Comparison of ENCODE assay signal across 8 cellular contexts in genomic region chr4:145097821-145098674, GRCh38. TPM values are rescaled to one million over a fixed set of nuclear protein-coding genes. Genes with fewer than 3 reads are reported as not detected.
DNase-seq lines count a peak whose midpoint lies in the region; ATAC-seq and TF ChIP-seq lines count a peak whose summit lies in the region.

Gene ABCE1 (plus strand): TSS chr4:145098311. CDS start chr4:145104413, 6,102 bp downstream.
Gene ANAPC10 (minus strand): TSS chr4:145098196. CDS start chr4:145096099, 2,097 bp downstream.

- no peaks in the 10 kb centered on the region for H3K9me3 ChIP-seq in naive thymus-derived CD4-positive, alpha-beta T cell (ENCODE audit: control insufficient read depth in 2 of 3, low read length in 3 of 3)

- peaks cover 20 to 26% (median 25%) of the 10 kb centered on the region in 5 donors for H3K36me3 Mint-ChIP-seq in naive thymus-derived CD4-positive, alpha-beta T cell
- H3K36me3 Mint-ChIP-seq in stimulated activated naive B cell treated with anti-CD40 and anti-IgM and Interleukin-4, amounts not matched to agents 10 μg/mL and 1 μg/mL and 100 μg/mL, for 72 hours: peaks cover 24 to 27% of the 10 kb centered on the region in 2 donors

- peaks cover 0 to 7% (median 4%) of the 10 kb centered on the region in 3 experiments for H3K36me3 ChIP-seq in naive thymus-derived CD4-positive, alpha-beta T cell (ENCODE audit: control insufficient read depth in 2 of 3, insufficient read depth in 3 of 3, low read length in 3 of 3)

- DNase-seq in Daoy (ENCODE audit: low read depth): peak; percentile 95
- peak; percentile 55 for DNase-seq in GOT3 (lab: John Stamatoyannopoulos, UW)
- peak; percentile 98 for DNase-seq in RPMI8226
- DNase-seq in activated T-helper 1 cell treated with anti-CD3 and anti-CD28 coated beads, Interleukin-2, amount 50 U/mL, for 16 hours (ENCODE audit: low read depth in 1 of 2, low spot score in 1 of 2): peak; percentile 90 to 92
- DNase-seq in fibroblast of gingiva (ENCODE audit: low read depth): peak; percentile 98
- DNase-seq in naive thymus-derived CD4-positive, alpha-beta T cell: peak; percentile 88 to 98 (median 94)
- peak; percentile 95 for DNase-seq in stimulated activated naive B cell treated with anti-CD40 and anti-IgM and Interleukin-4, amounts not matched to agents 10 μg/mL and 1 μg/mL and 100 μg/mL, for 72 hours

- intact Hi-C loops in naive thymus-derived CD4-positive, alpha-beta T cell (cut with micrococcal nuclease): loop anchor here (1.0 to 10.0 kb wide), 16 partner anchors 8 to 1914 kb away; partner anchors contain the start of genes MMAA (in 2 of the 2), OTUD4 (in 2 of the 2), USP38 (in 2 of the 2) and ZNF827 (in 2 of the 2)

- H3K4me3 ChIP-seq in naive thymus-derived CD4-positive, alpha-beta T cell (ENCODE audit: low read length): peak within 1 kb of the TSS; percentile 94

- peak within 1 kb of the TSS; percentile 95 to 99 (median 98) for H3K27ac Mint-ChIP-seq in naive thymus-derived CD4-positive, alpha-beta T cell
- peak within 1 kb of the TSS; percentile 100 for H3K27ac Mint-ChIP-seq in stimulated activated naive B cell treated with anti-CD40 and anti-IgM and Interleukin-4, amounts not matched to agents 10 μg/mL and 1 μg/mL and 100 μg/mL, for 72 hours

- TF ChIP-seq CTCF in LNCAP (IDR thresholded peaks at IDR 0.05): peak; percentile 44; the same call in 1 of the 2 replicates

- CTCF ChIA-PET in naive thymus-derived CD4-positive, alpha-beta T cell (lab: Charles Lee): interaction anchor here (0.6 to 1.3 kb wide), 5 partner anchors 24 to 518 kb away, joined by 3 read pairs; no protein-coding TSS in a partner anchor

- POLR2A ChIA-PET in naive thymus-derived CD4-positive, alpha-beta T cell (lab: Charles Lee): interaction anchor here (0.6 to 2.6 kb wide), 13 partner anchors 9 to 1595 kb away, joined by 3 to 25 read pairs (median 4); partner anchors contain the start of genes MMAA and OTUD4

- ATAC-seq in naive thymus-derived CD4-positive, alpha-beta T cell: peak; percentile 96
- peak; percentile 87 to 93 for ATAC-seq in stimulated activated naive B cell treated with anti-CD40 and anti-IgM and Interleukin-4, amounts not matched to agents 10 μg/mL and 1 μg/mL and 100 μg/mL, for 72 hours (replicated peaks)

- H3K4me3 Mint-ChIP-seq in naive thymus-derived CD4-positive, alpha-beta T cell: peak within 1 kb of the TSS in 9 of 10 donors; percentile 93 to 98 (median 96)
- peak within 1 kb of the TSS; percentile 93 to 97 for H3K4me3 Mint-ChIP-seq in stimulated activated naive B cell treated with anti-CD40 and anti-IgM and Interleukin-4, amounts not matched to agents 10 μg/mL and 1 μg/mL and 100 μg/mL, for 72 hours

- H3K27me3 ChIP-seq in naive thymus-derived CD4-positive, alpha-beta T cell (ENCODE audit: control insufficient read depth in 2 of 2, insufficient read depth in 2 of 2, low read length in 2 of 2): no peaks in the 10 kb centered on the region

- H3K9me3 Mint-ChIP-seq in naive thymus-derived CD4-positive, alpha-beta T cell: peaks cover 0 to 15% (median 4%) of the 10 kb centered on the region in 11 donors
- H3K9me3 Mint-ChIP-seq in stimulated activated naive B cell treated with anti-CD40 and anti-IgM and Interleukin-4, amounts not matched to agents 10 μg/mL and 1 μg/mL and 100 μg/mL, for 72 hours: peaks cover 0 to 2% of the 10 kb centered on the region in 2 donors

- no peaks in the 10 kb centered on the region for H3K27me3 Mint-ChIP-seq in naive thymus-derived CD4-positive, alpha-beta T cell
- no peaks in the 10 kb centered on the region for H3K27me3 Mint-ChIP-seq in stimulated activated naive B cell treated with anti-CD40 and anti-IgM and Interleukin-4, amounts not matched to agents 10 μg/mL and 1 μg/mL and 100 μg/mL, for 72 hours

- peak within 1 kb of the TSS; percentile 80 for H3K27ac ChIP-seq in naive thymus-derived CD4-positive, alpha-beta T cell (ENCODE audit: low read depth, low read length)

- peaks cover 22 to 23% of the 10 kb centered on the region in 2 donors for H3K4me1 ChIP-seq in naive thymus-derived CD4-positive, alpha-beta T cell (ENCODE audit: control insufficient read depth in 2 of 2, insufficient read depth in 2 of 2, low read length in 2 of 2)

- H3K4me1 Mint-ChIP-seq in naive thymus-derived CD4-positive, alpha-beta T cell: peaks cover 28 to 52% (median 33%) of the 10 kb centered on the region in 7 donors
- H3K4me1 Mint-ChIP-seq in stimulated activated naive B cell treated with anti-CD40 and anti-IgM and Interleukin-4, amounts not matched to agents 10 μg/mL and 1 μg/mL and 100 μg/mL, for 72 hours: peaks cover 13 to 25% of the 10 kb centered on the region in 2 donors

RNA-seq across cellular contexts. Expression of gene ABCE1, which starts in this region (rescaled TPM):
- 159 and 171 TPM in 2 replicates for total RNA-seq in Daoy (2014; rRNA removed; shearing (Covaris generic))
- total RNA-seq in naive thymus-derived CD4-positive, alpha-beta T cell: 10 to 100 TPM; 43.4 to 81.3 (median 62.2) TPM
- polyA plus RNA-seq in naive thymus-derived CD4-positive, alpha-beta T cell: 10 to 100 TPM; 83.6 to 92.3 TPM

RNA-seq across cellular contexts. Expression of gene ANAPC10, which starts in this region (rescaled TPM):
- total RNA-seq in Daoy (2014; rRNA removed; shearing (Covaris generic)): 22.2 and 25.9 TPM in 2 replicates
- total RNA-seq in naive thymus-derived CD4-positive, alpha-beta T cell: 10 to 100 TPM; 13.2 to 28.0 (median 19.6) TPM
- 10 to 100 TPM; 39.3 to 50.7 TPM for polyA plus RNA-seq in naive thymus-derived CD4-positive, alpha-beta T cell

Comparison
In these comparisons a context has a peak if more than half of its experiments do, and no peak if none do; other contexts are left out.
1. Peak in every context shown above with its lines: DNase-seq, ATAC-seq, H3K4me3 ChIP-seq and H3K27ac ChIP-seq.